Comparison of ENCODE assay signal across 8 cellular contexts in genomic region chr22:46576556-46577351, GRCh38. TPM values are rescaled to one million over a fixed set of nuclear protein-coding genes. Genes with fewer than 3 reads are reported as not detected.
DNase-seq lines count a peak whose midpoint lies in the region; ATAC-seq and TF ChIP-seq lines count a peak whose summit lies in the region.

No MANE protein-coding gene starts in this region.

- H3K4me1 ChIP-seq in left lung, result peaks cover 28 to 73% of the 10 kb centered on the region in 2 donors

- no peak for TF ChIP-seq CTCF in left lung (IDR thresholded peaks at IDR 0.05)

- ATAC-seq in left lung, result peak; percentile 7
- ATAC-seq in GM21717 (IDR thresholded peaks at IDR 0.05; ENCODE audit: unreplicated experiment), result no peak

- H3K36me3 ChIP-seq in left lung, result no peaks in the 10 kb centered on the region

- H3K27me3 ChIP-seq in left lung, result no peaks in the 10 kb centered on the region

- H3K4me3 ChIP-seq in left lung, result peak overlapping the region; percentile 33 to 66

- DNase-seq in DMS 273 (lab: John Stamatoyannopoulos, UW; ENCODE audit: unreplicated experiment) (peak; percentile 81), DMS 273 treated with DMSO at 0.1 percent for 48 hours (lab: John Stamatoyannopoulos, UW) (no peak), HuH-7.5 (ENCODE audit: low spot score) (peak; percentile 82), cerebellar cortex (ENCODE audit: low spot score) (peak; percentile 27), left lung (peak; percentile 44 to 89)
- DNase-seq in activated CD4-positive, CD25-positive, alpha-beta regulatory T cell (lab: John Stamatoyannopoulos, UW), result peak in 3 of 4 experiments; percentile 30 to 51 (median 44)
- peak; percentile 30 for DNase-seq in stimulated activated CD8-positive, alpha-beta memory T cell treated with anti-CD3 and anti-CD28 coated beads, Interleukin-12 subunit alpha, Interleukin-12 subunit beta, amount 100 ng/mL, for 24 hours (ENCODE audit: extremely low read depth)

- H3K27ac ChIP-seq in left lung, result peak overlapping the region; percentile 67 to 73

- intact Hi-C loops in left lung (cut with DNase I), result no loop called here

- peaks cover 0 to 5% of the 10 kb centered on the region in 2 donors for H3K9me3 ChIP-seq in left lung

RNA-seq across cellular contexts. Expression of gene CELSR1, which starts 39.3 kb away (rescaled TPM):
- 10 to 100 TPM; 36.3 to 59.8 TPM for total RNA-seq in left lung

RNA-seq across cellular contexts. Expression of gene GRAMD4, which starts 43.4 kb away (rescaled TPM):
- total RNA-seq in left lung, result 10 to 100 TPM; 61.8 to 78.2 TPM
